Comparison of ENCODE assay signal across 31 cellular contexts in genomic region chrX:57241967-57242366, GRCh38. TPM values are rescaled to one million over a fixed set of nuclear protein-coding genes. Genes with fewer than 3 reads are reported as not detected.
"Had no signal": no experiment of that assay in that cellular context is flagged by ENCODE, and none has a peak within 500 bp of the region (broad histone marks: within the 10 kb centered on the region; RNA-seq: fewer than 3 reads in every experiment).

No MANE protein-coding gene starts in this region.

- H3K4me1 ChIP-seq: colonic mucosa, gastrocnemius medialis, heart left ventricle, left lung, parathyroid adenoma, psoas muscle, suprapubic skin, transverse colon, upper lobe of right lung, uterus had no signal

- H3K27me3 Mint-ChIP-seq: dendritic cell treated with granulocyte-macrophage colony-stimulating factor and Interleukin-4, amounts not matched to agents 40 ng/mL and 50 ng/mL, for 4 days; naive B cell; stimulated activated naive CD8-positive, alpha-beta T cell treated with anti-CD3 and anti-CD28 coated beads, Interleukin-15, amount 100 ng/mL, for 72 hours had no signal

- H3K4me1 Mint-ChIP-seq: endodermal cell; mesothelial cell of epicardium; naive B cell; neural crest cell; stimulated activated naive B cell treated with anti-CD40 and anti-IgM and Interleukin-4, amounts not matched to agents 10 μg/mL and 1 μg/mL and 100 μg/mL, for 72 hours; stimulated activated naive CD8-positive, alpha-beta T cell treated with anti-CD3 and anti-CD28 coated beads, Interleukin-15, amount 100 ng/mL, for 72 hours had no signal

- H3K36me3 ChIP-seq: colonic mucosa, gastrocnemius medialis, heart left ventricle, left lung, neutrophil, suprapubic skin, transverse colon, upper lobe of right lung, uterus had no signal

- H3K9me3 ChIP-seq: colonic mucosa, gastrocnemius medialis, mucosa of descending colon, neutrophil, psoas muscle, suprapubic skin, transverse colon, upper lobe of right lung had no signal

- H3K4me3 ChIP-seq: colonic mucosa, gastrocnemius medialis, heart left ventricle, hepatocyte, left lung, mucosa of descending colon, psoas muscle, skin epidermis, suprapubic skin, transverse colon, upper lobe of right lung, uterus had no signal

- H3K9ac ChIP-seq: parathyroid adenoma had no signal

- H3K27ac Mint-ChIP-seq: dendritic cell treated with granulocyte-macrophage colony-stimulating factor and Interleukin-4, amounts not matched to agents 40 ng/mL and 50 ng/mL, for 4 days; endodermal cell; mesothelial cell of epicardium; natural killer cell treated with Interleukin-12 subunit alpha and Interleukin-12 subunit beta and Interleukin-15 and Interleukin-18, amount 100 ng/mL, for 72 hours; stimulated activated naive B cell treated with anti-CD40 and anti-IgM and Interleukin-4, amounts not matched to agents 10 μg/mL and 1 μg/mL and 100 μg/mL, for 72 hours; stimulated activated naive CD8-positive, alpha-beta T cell treated with anti-CD3 and anti-CD28 coated beads, Interleukin-15, amount 100 ng/mL, for 72 hours had no signal

- H3K4me3 Mint-ChIP-seq: dendritic cell treated with granulocyte-macrophage colony-stimulating factor and Interleukin-4, amounts not matched to agents 40 ng/mL and 50 ng/mL, for 4 days; endodermal cell; mesothelial cell of epicardium; naive B cell; natural killer cell treated with Interleukin-12 subunit alpha and Interleukin-12 subunit beta and Interleukin-15 and Interleukin-18, amount 100 ng/mL, for 72 hours; neural crest cell; stimulated activated naive B cell treated with anti-CD40 and anti-IgM and Interleukin-4, amounts not matched to agents 10 μg/mL and 1 μg/mL and 100 μg/mL, for 72 hours; stimulated activated naive CD8-positive, alpha-beta T cell treated with anti-CD3 and anti-CD28 coated beads, Interleukin-15, amount 100 ng/mL, for 72 hours had no signal

- DNase-seq: colonic mucosa; effector CD8-positive, alpha-beta T cell; endodermal cell; foreskin fibroblast; gastrocnemius medialis; heart left ventricle; left cardiac atrium; mesenchymal stem cell; mucosa of descending colon; naive B cell; psoas muscle; right cardiac atrium; stimulated activated CD4-positive, alpha-beta T cell treated with anti-CD3 and anti-CD28 coated beads, Interleukin-15, amount 100 ng/mL, for 24 hours; stimulated activated CD4-positive, alpha-beta T cell treated with anti-CD3 and anti-CD28 coated beads, Interleukin-2, amount 100 ng/mL, for 48 hours; stimulated activated naive B cell treated with anti-CD40 and anti-IgM and Interleukin-4, amounts not matched to agents 10 μg/mL and 1 μg/mL and 100 μg/mL, for 72 hours; stimulated activated naive CD8-positive, alpha-beta T cell treated with anti-CD3 and anti-CD28 coated beads, Interleukin-15, amount 100 ng/mL, for 72 hours; transverse colon; upper lobe of right lung; uterus had no signal

- H3K27ac ChIP-seq: colonic mucosa, epithelial cell of prostate, gastrocnemius medialis, heart left ventricle, hepatocyte, left lung, neutrophil, parathyroid adenoma, psoas muscle, skin epidermis, suprapubic skin, transverse colon, upper lobe of right lung, uterus had no signal

RNA-seq across cellular contexts. Expression of gene FAAH2, which starts 44.5 kb away (rescaled TPM):
- total RNA-seq: gastrocnemius medialis, glomerular endothelial cell had no signal
